Comparison of ENCODE assay signal across 26 cellular contexts in genomic region chr13:112187527-112188297, GRCh38.
"Had no signal": no experiment of that assay in that cellular context is flagged by ENCODE, and none has a peak within 500 bp of the region (broad histone marks: within the 10 kb centered on the region; RNA-seq: fewer than 3 reads in every experiment).

No MANE protein-coding gene starts in this region.

- H3K9ac ChIP-seq: SK-N-SH had no signal

- H3K4me1 ChIP-seq: Peyer's patch, SJCRH30 had no signal

- ATAC-seq: activated T-cell treated with anti-CD3 and anti-CD28 coated beads, Interleukin-2, amount 50 U/mL, for 72 hours had no signal

- H3K27me3 Mint-ChIP-seq: activated B cell treated with CpG ODN at 0.5 μM for 24 hours; activated CD4-positive, alpha-beta memory T cell treated with anti-CD3 and anti-CD28 coated beads for 36 hours; activated CD4-positive, alpha-beta T cell treated with anti-CD3 and anti-CD28 coated beads, Interleukin-2, amount 10 ng/mL, durations not matched to agents 7 days and 5 days; activated naive CD4-positive, alpha-beta T cell treated with anti-CD3 and anti-CD28 coated beads, Interleukin-2, amount 10 ng/mL, durations not matched to agents 7 days and 5 days; activated naive CD8-positive, alpha-beta T cell treated with anti-CD3 and anti-CD28 coated beads for 36 hours had no signal

- H3K9me3 ChIP-seq: Peyer's patch, SJCRH30, SK-N-SH had no signal

- H3K4me3 ChIP-seq: Peyer's patch, SJCRH30 had no signal

- H3K4me2 ChIP-seq: SK-N-SH had no signal

- H3K36me3 ChIP-seq: Peyer's patch, SJCRH30 had no signal

- H3K36me3 Mint-ChIP-seq: activated CD4-positive, alpha-beta memory T cell treated with anti-CD3 and anti-CD28 coated beads for 36 hours; activated naive CD4-positive, alpha-beta T cell treated with anti-CD3 and anti-CD28 coated beads, Interleukin-2, amount 10 ng/mL, durations not matched to agents 7 days and 5 days; activated naive CD8-positive, alpha-beta T cell treated with anti-CD3 and anti-CD28 coated beads for 36 hours had no signal

- DNase-seq: activated B cell treated with CpG ODN at 0.5 μM for 24 hours; activated CD4-positive, alpha-beta memory T cell treated with anti-CD3 and anti-CD28 coated beads for 36 hours; activated CD4-positive, alpha-beta T cell treated with anti-CD3 and anti-CD28 coated beads for 1 hour; activated CD4-positive, alpha-beta T cell treated with anti-CD3 and anti-CD28 coated beads, Interleukin-2, amount 10 ng/mL, durations not matched to agents 7 days and 5 days; activated gamma-delta T cell treated with Interleukin-2 at 50 U/mL for 16 hours; activated naive CD4-positive, alpha-beta T cell treated with anti-CD3 and anti-CD28 coated beads, Interleukin-2, amount 10 ng/mL, durations not matched to agents 7 days and 5 days; activated naive CD8-positive, alpha-beta T cell treated with anti-CD3 and anti-CD28 coated beads for 36 hours; activated T-cell treated with anti-CD3 and anti-CD28 coated beads, Interleukin-2, amount 50 U/mL, for 72 hours; caudate nucleus; KG1; MV-4-11; NCI-H1092 treated with DMSO at 0.1 percent for 48 hours; NCI-H1417 treated with DMSO at 0.1 percent for 48 hours; NCI-H1694; NCI-H2029; NCI-H345; NCI-H510A; NCI-H526 treated with DMSO at 0.1 percent for 48 hours; NCI-H82; Right ventricle myocardium superior; SJCRH30; SK-N-SH; T-helper 1 cell had no signal

- H3K4me3 Mint-ChIP-seq: activated B cell treated with CpG ODN at 0.5 μM for 24 hours; activated CD4-positive, alpha-beta memory T cell treated with anti-CD3 and anti-CD28 coated beads for 36 hours; activated CD4-positive, alpha-beta T cell treated with anti-CD3 and anti-CD28 coated beads, Interleukin-2, amount 10 ng/mL, durations not matched to agents 7 days and 5 days; activated naive CD4-positive, alpha-beta T cell treated with anti-CD3 and anti-CD28 coated beads, Interleukin-2, amount 10 ng/mL, durations not matched to agents 7 days and 5 days; activated naive CD8-positive, alpha-beta T cell treated with anti-CD3 and anti-CD28 coated beads for 36 hours; activated T-cell treated with anti-CD3 and anti-CD28 coated beads, Interleukin-2, amount 50 U/mL, for 72 hours had no signal

- H3K4me1 Mint-ChIP-seq: activated B cell treated with CpG ODN at 0.5 μM for 24 hours; activated CD4-positive, alpha-beta T cell treated with anti-CD3 and anti-CD28 coated beads, Interleukin-2, amount 10 ng/mL, durations not matched to agents 7 days and 5 days; activated naive CD4-positive, alpha-beta T cell treated with anti-CD3 and anti-CD28 coated beads, Interleukin-2, amount 10 ng/mL, durations not matched to agents 7 days and 5 days; activated naive CD8-positive, alpha-beta T cell treated with anti-CD3 and anti-CD28 coated beads for 36 hours had no signal

- H3K9me3 Mint-ChIP-seq: activated B cell treated with CpG ODN at 0.5 μM for 24 hours; activated CD4-positive, alpha-beta memory T cell treated with anti-CD3 and anti-CD28 coated beads for 36 hours; activated CD4-positive, alpha-beta T cell treated with anti-CD3 and anti-CD28 coated beads, Interleukin-2, amount 10 ng/mL, durations not matched to agents 7 days and 5 days; activated T-helper 2 cell treated with anti-CD3 and anti-CD28 coated beads, Interferon-gamma antibody, Interleukin-2, Interleukin-4, amounts not matched to agents 10 μg/mL and 5 μg/mL and 100 μg/mL, durations not matched to agents 14 hours and 24 hours and 36 hours had no signal

- H3K9me2 ChIP-seq: SK-N-SH had no signal

- H3K27me3 ChIP-seq: Peyer's patch, SJCRH30 had no signal

- H3K27ac Mint-ChIP-seq: activated B cell treated with CpG ODN at 0.5 μM for 24 hours; activated CD4-positive, alpha-beta memory T cell treated with anti-CD3 and anti-CD28 coated beads for 36 hours; activated CD4-positive, alpha-beta T cell treated with anti-CD3 and anti-CD28 coated beads, Interleukin-2, amount 10 ng/mL, durations not matched to agents 7 days and 5 days; activated naive CD4-positive, alpha-beta T cell treated with anti-CD3 and anti-CD28 coated beads, Interleukin-2, amount 10 ng/mL, durations not matched to agents 7 days and 5 days; activated naive CD8-positive, alpha-beta T cell treated with anti-CD3 and anti-CD28 coated beads for 36 hours; activated T-cell treated with anti-CD3 and anti-CD28 coated beads, Interleukin-2, amount 50 U/mL, for 72 hours; activated T-helper 2 cell treated with anti-CD3 and anti-CD28 coated beads, Interferon-gamma antibody, Interleukin-2, Interleukin-4, amounts not matched to agents 10 μg/mL and 5 μg/mL and 100 μg/mL, durations not matched to agents 14 hours and 24 hours and 36 hours had no signal

- H3K27ac ChIP-seq: Peyer's patch, RWPE1, SJCRH30 had no signal
